ENCODE assay signal across 12 cellular contexts in the genomic region with DNA sequence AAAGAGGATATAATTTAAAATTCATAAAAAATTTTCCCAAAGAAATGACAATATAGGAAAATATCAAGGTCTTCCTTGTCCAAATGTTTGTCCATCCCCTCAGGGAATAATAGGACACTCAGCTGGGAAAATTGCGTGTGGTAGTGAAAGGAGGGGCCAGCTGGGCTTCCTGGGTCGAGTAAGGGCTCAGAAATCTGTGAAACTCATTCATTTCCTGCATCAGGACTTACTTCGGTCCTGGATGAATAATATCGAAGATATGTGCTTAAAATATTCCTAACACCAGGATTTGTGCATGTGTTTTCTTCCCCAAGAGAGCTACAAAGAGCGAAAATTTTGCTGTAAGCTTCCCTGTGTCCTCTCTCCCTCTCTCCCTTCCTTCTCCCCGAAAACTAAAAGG.
A peak's percentile ranks its signal among the peaks of the same experiment; 100 is the strongest.
DNase-seq lines count a peak whose midpoint lies in the region; ATAC-seq and TF ChIP-seq lines count a peak whose summit lies in the region.
"Had no signal": no experiment of that assay in that cellular context is flagged by ENCODE, and none has a peak within 500 bp of the region (broad histone marks: within the 10 kb centered on the region; RNA-seq: fewer than 3 reads in every experiment).

No MANE protein-coding gene starts in this region.

- H3K27ac ChIP-seq in GM23248 (peak overlapping the region; percentile 92), SJCRH30 (no peak overlapping the region), testis (no peak overlapping the region)
- H3K27ac ChIP-seq: SK-N-MC had no signal

- H3K27me3 ChIP-seq in GM23248 (replicated peaks; ENCODE audit: insufficient read depth) = no peaks in the 10 kb centered on the region
- H3K27me3 ChIP-seq in SJCRH30 = no peaks in the 10 kb centered on the region
- H3K27me3 ChIP-seq in testis = no peaks in the 10 kb centered on the region

- no peaks in the 10 kb centered on the region for H3K79me2 ChIP-seq in GM23248 (ENCODE audit: insufficient read depth)

- peak overlapping the region; percentile 99 for H3K4me2 ChIP-seq in GM23248 (ENCODE audit: unreplicated experiment)

- H2AFZ ChIP-seq in GM23248 = peak overlapping the region; percentile 63

- H3K4me3 Mint-ChIP-seq in immature natural killer cell = no peak overlapping the region
- H3K4me3 Mint-ChIP-seq: dendritic cell treated with granulocyte-macrophage colony-stimulating factor and Interleukin-4, amounts not matched to agents 40 ng/mL and 50 ng/mL, for 4 days had no signal

- peaks cover 40% of the 10 kb centered on the region for H3F3A ChIP-seq in GM23248 (ENCODE audit: insufficient read depth)

- intact Hi-C loops in testis (cut with DNase I; ENCODE audit: low total_unique reads) = no loop called here

- H3K9me3 ChIP-seq in GM23248 (ENCODE audit: low read depth) (no peaks in the 10 kb centered on the region), SJCRH30 (replicated peaks) (no peaks in the 10 kb centered on the region), testis (no peaks in the 10 kb centered on the region)

- peak overlapping the region; percentile 75 for H3K9ac ChIP-seq in GM23248

- 0 to 1% methylated on average over 6 of the region's 6 CpGs for WGBS in GM23248 (ENCODE audit: low coverage in 1 of 2, low lambda C conversion rate in 2 of 2, missing lambda C conversion rate in 2 of 2), 2 experiments
- 33 to 39% methylated on average over 6 of the region's 6 CpGs for WGBS in testis, 2 donors

- no peaks in the 10 kb centered on the region for H3K36me3 ChIP-seq in GM23248 (ENCODE audit: low read depth)
- H3K36me3 ChIP-seq in SJCRH30 = no peaks in the 10 kb centered on the region
- H3K36me3 ChIP-seq in testis (ENCODE audit: low read depth, missing control alignments) = no peaks in the 10 kb centered on the region

- TF ChIP-seq CTCF in testis (IDR thresholded peaks at IDR 0.05) = no peak

- ATAC-seq in GM21515 (IDR thresholded peaks at IDR 0.05; ENCODE audit: unreplicated experiment) = no peak

- H4K20me1 ChIP-seq in GM23248 (ENCODE audit: insufficient read depth) = no peaks in the 10 kb centered on the region

- H3K27me3 Mint-ChIP-seq in immature natural killer cell (ENCODE audit: low read depth in 3 of 3) = peaks cover 0 to 9% (median 2%) of the 10 kb centered on the region in 3 donors
- H3K27me3 Mint-ChIP-seq: dendritic cell treated with granulocyte-macrophage colony-stimulating factor and Interleukin-4, amounts not matched to agents 40 ng/mL and 50 ng/mL, for 4 days had no signal

- in situ Hi-C loops in GM23248 (cut with MboI) = no loop called here

- H3K4me3 ChIP-seq in GM23248 (peak overlapping the region; percentile 65), SJCRH30 (peak overlapping the region; percentile 23), testis (no peak overlapping the region)
- H3K4me3 ChIP-seq: SK-N-MC had no signal

- H3K36me3 Mint-ChIP-seq in immature natural killer cell = no peaks in the 10 kb centered on the region

- H3K4me1 Mint-ChIP-seq in immature natural killer cell = no peaks in the 10 kb centered on the region

- H3K27ac Mint-ChIP-seq in immature natural killer cell = no peak overlapping the region
- H3K27ac Mint-ChIP-seq: dendritic cell treated with granulocyte-macrophage colony-stimulating factor and Interleukin-4, amounts not matched to agents 40 ng/mL and 50 ng/mL, for 4 days had no signal

- H3K9me2 ChIP-seq in GM23248 (ENCODE audit: insufficient read depth) = no peaks in the 10 kb centered on the region

- peaks cover 0 to 4% (median 0%) of the 10 kb centered on the region in 6 donors for H3K9me3 Mint-ChIP-seq in immature natural killer cell

- TF ChIP-seq POLR2A in testis (IDR thresholded peaks at IDR 0.05) = no peak

- H3K4me1 ChIP-seq in GM23248 (ENCODE audit: insufficient read depth) = peaks cover 46% of the 10 kb centered on the region
- H3K4me1 ChIP-seq in SJCRH30 = peaks cover 3% of the 10 kb centered on the region; the same call in 1 of the 2 replicates
- H3K4me1 ChIP-seq in testis = no peaks in the 10 kb centered on the region

- DNase-seq in GM23248 = peak; percentile 93
- DNase-seq in SJCRH30 = peak; percentile 26 to 36
- peak; percentile 78 for DNase-seq in fibroblast of peridontal ligament (ENCODE audit: extremely low read depth)
- DNase-seq in renal cortical epithelial cell (ENCODE audit: low read depth) = peak; percentile 92
- DNase-seq in cerebellar nuclear complex (lab: John Stamatoyannopoulos, UW) = no peak
- DNase-seq in immature natural killer cell = no peak
- no peak for DNase-seq in testis
- DNase-seq: NCI-H1417 treated with DMSO at 0.1 percent for 48 hours; stimulated activated naive CD4-positive, alpha-beta T cell treated with Interleukin-2 at 50 U/mL for 16 hours had no signal

Comparison
In these comparisons a context has a peak if more than half of its experiments do, and no peak if none do; other contexts are left out.
1. DNase-seq: peak in GM23248 (single experiment), SJCRH30 (2 of 2), fibroblast of peridontal ligament (single experiment) and renal cortical epithelial cell (single experiment); none in cerebellar nuclear complex (0 of 2), immature natural killer cell (0 of 3) and testis (single experiment).
2. H3K4me3 ChIP-seq: peak in GM23248 (single experiment) and SJCRH30 (single experiment); none in testis (0 of 2).